In genomic region chr13:42041017-42041683, GRCh38 we compare ENCODE assay signal across 1 cellular context.
TF ChIP-seq lines count a peak whose summit lies in the region.

No MANE protein-coding gene starts in this region.

TF ChIP-seq in IMR-90, 13 proteins besides CTCF, POLR2A, EP300 and RAD21 (continued from another document):
- no peak for TF ChIP-seq USF2 (IDR thresholded peaks at IDR 0.05; ENCODE audit: low read depth, low read length)
- no peak for TF ChIP-seq BHLHE40 (IDR thresholded peaks at IDR 0.05; ENCODE audit: low read depth, low read length)
- TF ChIP-seq RFX5 (IDR thresholded peaks at IDR 0.05; ENCODE audit: low read depth, low read length) = no peak
- no peak for TF ChIP-seq CHD1 (IDR thresholded peaks at IDR 0.05; ENCODE audit: low read depth, low read length)
- TF ChIP-seq FOS (IDR thresholded peaks at IDR 0.05; ENCODE audit: low read depth, low read length) = no peak
- no peak for TF ChIP-seq NFE2L2 (IDR thresholded peaks at IDR 0.05; ENCODE audit: low read depth, low read length)
- TF ChIP-seq SMC3 (IDR thresholded peaks at IDR 0.05; ENCODE audit: low read depth, low read length) = no peak
- TF ChIP-seq MXI1 (IDR thresholded peaks at IDR 0.05; ENCODE audit: borderline replicate concordance, low read depth, low read length) = peak; percentile 34; the same call in 1 of the 2 replicates
- TF ChIP-seq RCOR1 (IDR thresholded peaks at IDR 0.05; ENCODE audit: insufficient replicate concordance, low read length) = peak; percentile 23
- TF ChIP-seq MAZ (IDR thresholded peaks at IDR 0.05; ENCODE audit: borderline replicate concordance, low read depth, low read length) = no peak
